ENCODE assay signal across 8 cellular contexts in genomic region chr17:29148257-29148789, GRCh38. TPM values are rescaled to one million over a fixed set of nuclear protein-coding genes. Genes with fewer than 3 reads are reported as not detected.
A peak's percentile ranks its signal among the peaks of the same experiment; 100 is the strongest.
DNase-seq lines count a peak whose midpoint lies in the region; FAIRE-seq and TF ChIP-seq lines count a peak whose summit lies in the region.

No MANE protein-coding gene starts in this region.

- no peak overlapping the region for H3K27ac ChIP-seq in ACC112 (ENCODE audit: low read depth, low read length)
- H3K27ac ChIP-seq in HL-60 (replicated peaks): peak overlapping the region; percentile 64
- peak overlapping the region; percentile 44 for H3K27ac ChIP-seq in astrocyte (ENCODE audit: low read depth, low read length)

- TF ChIP-seq CTCF in HL-60 (IDR thresholded peaks at IDR 0.05; ENCODE audit: insufficient read depth, low read length) (no peak), astrocyte (IDR thresholded peaks at IDR 0.05; ENCODE audit: insufficient read depth, low read depth, low read length) (no peak)

- peaks cover 29% of the 10 kb centered on the region for H3K4me1 Mint-ChIP-seq in astrocyte (ENCODE audit: low read depth, unreplicated experiment)

- H3K4me3 Mint-ChIP-seq in astrocyte (ENCODE audit: unreplicated experiment): peak overlapping the region; percentile 73

- no peaks in the 10 kb centered on the region for H3K36me3 Mint-ChIP-seq in astrocyte (ENCODE audit: low read depth, unreplicated experiment)

- in situ Hi-C loops in G401 (cut with HindIII; ENCODE audit: low sequenced_read_pairs) (no loop called here), KBM-7 (cut with MboI; ENCODE audit: low pct_unique_long_range_greater_than_20kb, low sequenced_read_pairs) (loop anchor here (25.0 kb wide), 1 partner anchor 414 kb away; the partner anchor contains the start of genes ABHD15 and TP53I13)

- H3K36me3 ChIP-seq in ACC112 (ENCODE audit: insufficient read depth, low read length) (no peaks in the 10 kb centered on the region), astrocyte (ENCODE audit: insufficient read depth, low read length) (no peaks in the 10 kb centered on the region)

- FAIRE-seq in astrocyte (lab: Jason Lieb, UNC): no peak

- peak overlapping the region; percentile 91 for H3K4me2 ChIP-seq in astrocyte (ENCODE audit: low read length)

- H2AFZ ChIP-seq in ACC112 (ENCODE audit: low read length, unreplicated experiment) (peak overlapping the region; percentile 19), astrocyte (ENCODE audit: low read depth, low read length) (peak overlapping the region; percentile 91)

- H3K27ac Mint-ChIP-seq in astrocyte (ENCODE audit: unreplicated experiment): no peak overlapping the region

- peak overlapping the region; percentile 76 for H3K9ac ChIP-seq in astrocyte (ENCODE audit: low read length)

- no peaks in the 10 kb centered on the region for H3K9me3 ChIP-seq in astrocyte (ENCODE audit: insufficient read depth, low read depth, low read length)
- H3K9me3 ChIP-seq in mononuclear cell (ENCODE audit: low read depth, low read length): no peaks in the 10 kb centered on the region

- H3K4me1 ChIP-seq in ACC112 (ENCODE audit: control insufficient read depth, insufficient read depth, low read length, unreplicated experiment) (peaks cover 36% of the 10 kb centered on the region), astrocyte (ENCODE audit: insufficient read depth, low read length) (peaks cover 20% of the 10 kb centered on the region), mononuclear cell (ENCODE audit: insufficient read depth, low read length) (peaks cover 55% of the 10 kb centered on the region)

- no peaks in the 10 kb centered on the region for H3K27me3 Mint-ChIP-seq in astrocyte (ENCODE audit: low read depth, unreplicated experiment)

- H3K27me3 ChIP-seq in ACC112 (ENCODE audit: insufficient read depth, low read length) (no peaks in the 10 kb centered on the region), HL-60 (ENCODE audit: insufficient read depth, poor library complexity, severe bottlenecking) (no peaks in the 10 kb centered on the region), astrocyte (ENCODE audit: insufficient read depth, low read length) (no peaks in the 10 kb centered on the region), mononuclear cell (ENCODE audit: insufficient read depth, low read length) (no peaks in the 10 kb centered on the region)

- DNase-seq in HL-60 (ENCODE audit: low read depth in 1 of 2, low spot score in 1 of 2): no peak
- no peak for DNase-seq in astrocyte (ENCODE audit: low read depth)
- DNase-seq in dedifferentiated amniotic fluid mesenchymal stem cell (ENCODE audit: extremely low spot score): no peak
- no peak for DNase-seq in OCI-M1 (lab: John Stamatoyannopoulos, UW)
- no peak for DNase-seq in G401 (ENCODE audit: low spot score)
- DNase-seq in KBM-7: no peak

- peaks cover 2% of the 10 kb centered on the region for H4K20me1 ChIP-seq in astrocyte (ENCODE audit: insufficient read depth, low read length)

- H3K79me2 ChIP-seq in ACC112 (ENCODE audit: control insufficient read depth, insufficient read depth, low read length, unreplicated experiment) (no peaks in the 10 kb centered on the region), astrocyte (ENCODE audit: insufficient read depth, low read length) (peaks cover 3% of the 10 kb centered on the region)

- H3K4me3 ChIP-seq in ACC112 (ENCODE audit: low read depth, low read length) (peak overlapping the region; percentile 32; the same call in 1 of the 2 replicates), HL-60 (replicated peaks; ENCODE audit: insufficient read depth, low read length) (peak overlapping the region; percentile 35), astrocyte (ENCODE audit: insufficient read depth, low read depth, low read length) (peak overlapping the region; percentile 61), mononuclear cell (ENCODE audit: low read length) (peak overlapping the region; percentile 32)

- H3K9me3 Mint-ChIP-seq in astrocyte (ENCODE audit: unreplicated experiment): no peaks in the 10 kb centered on the region

RNA-seq across cellular contexts. Expression of gene MYO18A, which starts 31.9 kb away (rescaled TPM):
- total RNA-seq in astrocyte: 35.5 and 45.9 TPM in 2 replicates
- total RNA-seq in mononuclear cell: 40.1 TPM
- 26.0 and 42.1 TPM in 2 replicates for total RNA-seq in G401 (2014; rRNA removed; shearing (Covaris generic))
